ENCODE assay signal across 9 cellular contexts in genomic region chr17:46943511-46944393, GRCh38. TPM values are rescaled to one million over a fixed set of nuclear protein-coding genes. Genes with fewer than 3 reads are reported as not detected.
DNase-seq lines count a peak whose midpoint lies in the region; ATAC-seq and TF ChIP-seq lines count a peak whose summit lies in the region.
"Had no signal": no experiment of that assay in that cellular context is flagged by ENCODE, and none has a peak within 500 bp of the region (broad histone marks: within the 10 kb centered on the region; RNA-seq: fewer than 3 reads in every experiment).

No MANE protein-coding gene starts in this region.

- H3K27ac Mint-ChIP-seq in activated T-cell treated with anti-CD3 and anti-CD28 coated beads, Interleukin-2, amount 50 U/mL, for 24 hours, result peak overlapping the region; percentile 44
- H3K27ac Mint-ChIP-seq in activated T-cell treated with anti-CD3 and anti-CD28 coated beads, Interleukin-2, amount 50 U/mL, for 72 hours, result no peak overlapping the region

- no peak for TF ChIP-seq CTCF in WERI-Rb-1 (IDR thresholded peaks at IDR 0.05; ENCODE audit: low read depth, low read length)

- no peaks in the 10 kb centered on the region for H3K9me3 Mint-ChIP-seq in activated T-cell treated with anti-CD3 and anti-CD28 coated beads, Interleukin-2, amount 50 U/mL, for 24 hours
- H3K9me3 Mint-ChIP-seq in activated T-cell treated with anti-CD3 and anti-CD28 coated beads, Interleukin-2, amount 50 U/mL, for 72 hours, result no peaks in the 10 kb centered on the region

- H3K36me3 ChIP-seq in WERI-Rb-1, result peaks cover 24% of the 10 kb centered on the region
- peaks cover 21% of the 10 kb centered on the region for H3K36me3 ChIP-seq in effector memory CD4-positive, alpha-beta T cell (ENCODE audit: control insufficient read depth, insufficient read depth, low read length)

- no peaks in the 10 kb centered on the region for H3K27me3 ChIP-seq in WERI-Rb-1 (ENCODE audit: insufficient read depth, low read depth, severe bottlenecking)
- H3K27me3 ChIP-seq in effector memory CD4-positive, alpha-beta T cell (replicated peaks; ENCODE audit: control insufficient read depth, insufficient read depth, low read length, poor library complexity, severe bottlenecking), result no peaks in the 10 kb centered on the region
- H3K27me3 ChIP-seq: cardiac muscle cell had no signal

- H3K4me1 ChIP-seq in effector memory CD4-positive, alpha-beta T cell (ENCODE audit: control insufficient read depth, insufficient read depth, low read length, poor library complexity, severe bottlenecking), result peaks cover 10% of the 10 kb centered on the region

- H3K27ac ChIP-seq in WERI-Rb-1, result no peak overlapping the region
- H3K27ac ChIP-seq in effector memory CD4-positive, alpha-beta T cell (ENCODE audit: insufficient read depth, low read length, poor library complexity, severe bottlenecking), result no peak overlapping the region
- H3K27ac ChIP-seq: cardiac muscle cell had no signal

- no peaks in the 10 kb centered on the region for H3K27me3 Mint-ChIP-seq in activated T-cell treated with anti-CD3 and anti-CD28 coated beads, Interleukin-2, amount 50 U/mL, for 24 hours
- no peaks in the 10 kb centered on the region for H3K27me3 Mint-ChIP-seq in activated T-cell treated with anti-CD3 and anti-CD28 coated beads, Interleukin-2, amount 50 U/mL, for 72 hours (ENCODE audit: low read depth)

- H3K4me3 ChIP-seq in WERI-Rb-1 (ENCODE audit: low read depth, low read length), result no peak overlapping the region; the same call in 1 of the 2 replicates
- H3K4me3 ChIP-seq in effector memory CD4-positive, alpha-beta T cell (ENCODE audit: insufficient read depth, low read depth, low read length, poor library complexity, severe bottlenecking), result no peak overlapping the region
- H3K4me3 ChIP-seq: cardiac muscle cell had no signal

- no peak for ATAC-seq in activated T-cell treated with anti-CD3 and anti-CD28 coated beads, Interleukin-2, amount 50 U/mL, for 72 hours (replicated peaks in 1 of 2)

- H3K9me3 ChIP-seq in WERI-Rb-1 (ENCODE audit: severe bottlenecking), result no peaks in the 10 kb centered on the region
- no peaks in the 10 kb centered on the region for H3K9me3 ChIP-seq in effector memory CD4-positive, alpha-beta T cell (ENCODE audit: control insufficient read depth, low read length)

- peak; percentile 53 for DNase-seq in activated T-cell treated with anti-CD3 and anti-CD28 coated beads, Interleukin-2, amount 50 U/mL, for 24 hours
- no peak for DNase-seq in activated T-cell treated with anti-CD3 and anti-CD28 coated beads, Interleukin-2, amount 50 U/mL, for 72 hours
- DNase-seq in WERI-Rb-1 (peak; percentile 68), iPS-NIHi7 (ENCODE audit: extremely low spot score) (peak; percentile 64), superior temporal gyrus (ENCODE audit: extremely low spot score) (peak; percentile 55), 8988T (no peak)
- no peak for DNase-seq in activated CD8-positive, alpha-beta memory T cell treated with anti-CD3 and anti-CD28 coated beads, Interleukin-2, amount 50 U/mL, for 48 hours
- no peak for DNase-seq in effector memory CD4-positive, alpha-beta T cell

- peaks cover 37% of the 10 kb centered on the region for H3K36me3 Mint-ChIP-seq in activated T-cell treated with anti-CD3 and anti-CD28 coated beads, Interleukin-2, amount 50 U/mL, for 24 hours (ENCODE audit: low read depth)
- H3K36me3 Mint-ChIP-seq in activated T-cell treated with anti-CD3 and anti-CD28 coated beads, Interleukin-2, amount 50 U/mL, for 72 hours (ENCODE audit: insufficient read depth in 2 of 2), result peaks cover 2% of the 10 kb centered on the region in 2 donors

- no peak overlapping the region for H3K4me3 Mint-ChIP-seq in activated T-cell treated with anti-CD3 and anti-CD28 coated beads, Interleukin-2, amount 50 U/mL, for 24 hours
- H3K4me3 Mint-ChIP-seq in activated T-cell treated with anti-CD3 and anti-CD28 coated beads, Interleukin-2, amount 50 U/mL, for 72 hours, result no peak overlapping the region

- H3K4me1 Mint-ChIP-seq in activated T-cell treated with anti-CD3 and anti-CD28 coated beads, Interleukin-2, amount 50 U/mL, for 24 hours (ENCODE audit: low read depth), result peaks cover 21% of the 10 kb centered on the region
- H3K4me1 Mint-ChIP-seq in activated T-cell treated with anti-CD3 and anti-CD28 coated beads, Interleukin-2, amount 50 U/mL, for 72 hours (ENCODE audit: low read depth), result peaks cover 18% of the 10 kb centered on the region

RNA-seq across cellular contexts. Expression of gene GOSR2, which starts 20.8 kb away (rescaled TPM):
- 10 to 100 TPM; 41.3 to 45.9 TPM for total RNA-seq in activated T-cell treated with anti-CD3 and anti-CD28 coated beads, Interleukin-2, amount 50 U/mL, for 72 hours

RNA-seq across cellular contexts. Expression of gene RPRML, which starts 35.3 kb away (rescaled TPM):
- total RNA-seq in activated T-cell treated with anti-CD3 and anti-CD28 coated beads, Interleukin-2, amount 50 U/mL, for 72 hours, result not detected
- total RNA-seq: cardiac muscle cell had no signal

Comparison
In these comparisons a context has a peak if more than half of its experiments do, and no peak if none do; other contexts are left out.
1. DNase-seq: peak in activated T-cell treated with anti-CD3 and anti-CD28 coated beads, Interleukin-2, amount 50 U/mL, for 24 hours (single experiment), WERI-Rb-1 (single experiment), iPS-NIHi7 (single experiment) and superior temporal gyrus (single experiment); none in activated T-cell treated with anti-CD3 and anti-CD28 coated beads, Interleukin-2, amount 50 U/mL, for 72 hours (0 of 2), activated CD8-positive, alpha-beta memory T cell treated with anti-CD3 and anti-CD28 coated beads, Interleukin-2, amount 50 U/mL, for 48 hours (single experiment), 8988T (single experiment) and effector memory CD4-positive, alpha-beta T cell (0 of 3).